Comparison of ENCODE assay signal across 8 cellular contexts in genomic region chr14:58107947-58108552, GRCh38. TPM values are rescaled to one million over a fixed set of nuclear protein-coding genes. Genes with fewer than 3 reads are reported as not detected.
DNase-seq lines count a peak whose midpoint lies in the region; TF ChIP-seq lines count a peak whose summit lies in the region.

No MANE protein-coding gene starts in this region.

- H3K9me3 ChIP-seq in vagina: no peaks in the 10 kb centered on the region
- H3K9me3 ChIP-seq in MG63: no peaks in the 10 kb centered on the region

- H3K27me3 ChIP-seq in dorsolateral prefrontal cortex (no peaks in the 10 kb centered on the region), vagina (no peaks in the 10 kb centered on the region), MG63 (peaks cover 5% of the 10 kb centered on the region)

- TF ChIP-seq CTCF in dorsolateral prefrontal cortex (IDR thresholded peaks at IDR 0.05 in 54 of 56, conservative IDR thresholded peaks at IDR 0.05 in 2 of 56; ENCODE audit: low read depth in 1 of 56, partially characterized antibody in 56 of 56) (peak; percentile 41 to 97 (median 81)), vagina (IDR thresholded peaks at IDR 0.05) (peak; percentile 25 to 65 (median 61))

- no peak for TF ChIP-seq POLR2A in vagina (IDR thresholded peaks at IDR 0.05)

- H3K27ac ChIP-seq in dorsolateral prefrontal cortex: no peak overlapping the region
- H3K27ac ChIP-seq in vagina: no peak overlapping the region

- peaks cover 0 to 3% of the 10 kb centered on the region in 2 donors for H3K36me3 ChIP-seq in vagina
- no peaks in the 10 kb centered on the region for H3K36me3 ChIP-seq in MG63

- no peaks in the 10 kb centered on the region for H3K4me1 ChIP-seq in vagina

- peak; percentile 0 to 37 (median 8) for DNase-seq in stimulated activated naive CD4-positive, alpha-beta T cell (lab: John Stamatoyannopoulos, UW)
- no peak for DNase-seq in stimulated activated naive CD4-positive, alpha-beta T cell treated with Interleukin-2 at 50 U/mL for 16 hours (lab: John Stamatoyannopoulos, UW)
- DNase-seq in NCI-H128 (lab: John Stamatoyannopoulos, UW; ENCODE audit: unreplicated experiment) (peak; percentile 3), SW480 (ENCODE audit: low spot score) (peak; percentile 48), dorsolateral prefrontal cortex (peak in 4 of 10 donors; percentile 31 to 62 (median 42)), midbrain (lab: John Stamatoyannopoulos, UW) (peak; percentile 78), vagina (ENCODE audit: extremely low spot score in 2 of 2) (no peak), MG63 (no peak)

- intact Hi-C loops in dorsolateral prefrontal cortex (cut with DNase I): loop anchor here (2.0 to 10.0 kb wide), 5 partner anchors 44 to 527 kb away; partner anchors contain the start of genes ARMH4 (in 1 of the 2), DACT1 (in 1 of the 2) and PSMA3 (in 1 of the 2)
- intact Hi-C loops in vagina (cut with DNase I): loop anchor here (2.0 kb wide), 1 partner anchor 59 kb away; no protein-coding TSS in a partner anchor

- no peak overlapping the region for H3K4me3 ChIP-seq in dorsolateral prefrontal cortex
- no peak overlapping the region for H3K4me3 ChIP-seq in vagina
- H3K4me3 ChIP-seq in MG63: no peak overlapping the region

RNA-seq across cellular contexts. Expression of gene ARMH4, which starts 44.0 kb away (rescaled TPM):
- total RNA-seq in dorsolateral prefrontal cortex: 10 to 100 TPM; 19.2 to 48.5 (median 33.8) TPM
- total RNA-seq in vagina: 5.2 TPM
- 1.9 TPM in 1 of 2 replicates, not detected in the other for total RNA-seq in MG63 (2014; rRNA removed; shearing (Covaris generic); ENCODE audit: low replicate concordance)

Comparison
In these comparisons a context has a peak if more than half of its experiments do, and no peak if none do; other contexts are left out.
1. DNase-seq: peak in stimulated activated naive CD4-positive, alpha-beta T cell (6 of 6), NCI-H128 (single experiment), SW480 (single experiment) and midbrain (single experiment); none in stimulated activated naive CD4-positive, alpha-beta T cell treated with Interleukin-2 at 50 U/mL for 16 hours (single experiment), vagina (0 of 2) and MG63 (single experiment).